8 cellular contexts compared by ENCODE assay signal in genomic region chr22:31676700-31677099, GRCh38. TPM values are rescaled to one million over a fixed set of nuclear protein-coding genes. Genes with fewer than 3 reads are reported as not detected.
DNase-seq lines count a peak whose midpoint lies in the region; TF ChIP-seq lines count a peak whose summit lies in the region.

No MANE protein-coding gene starts in this region.

- no peak for TF ChIP-seq CTCF in AG09319 (IDR thresholded peaks at IDR 0.05; ENCODE audit: low read depth, low read length)
- no peak for TF ChIP-seq CTCF in brain (conservative IDR thresholded peaks at IDR 0.05)

- peaks cover 14% of the 10 kb centered on the region for H3K4me1 Mint-ChIP-seq in brain

- H3K4me3 Mint-ChIP-seq in brain: peak overlapping the region; percentile 68 to 87 (median 86)

- H3K9me3 ChIP-seq in iPS DF 6.9 (ENCODE audit: control insufficient read depth, insufficient read depth, low read length) (no peaks in the 10 kb centered on the region), skeletal muscle satellite cell (replicated peaks; ENCODE audit: low read length) (no peaks in the 10 kb centered on the region), SJCRH30 (replicated peaks) (no peaks in the 10 kb centered on the region)

- H3K4me1 ChIP-seq in iPS DF 6.9 (ENCODE audit: control insufficient read depth, insufficient read depth, low read length): no peaks in the 10 kb centered on the region
- H3K4me1 ChIP-seq in skeletal muscle satellite cell (ENCODE audit: control insufficient read depth, insufficient read depth, low read length): peaks cover 26% of the 10 kb centered on the region
- H3K4me1 ChIP-seq in SJCRH30: peaks cover 23% of the 10 kb centered on the region

- peak; percentile 54 for DNase-seq in AG09319 (ENCODE audit: extremely low read depth, low read depth)
- peak; percentile 87 for DNase-seq in GM19240 (ENCODE audit: insufficient read length, low spot score)
- peak; percentile 72 for DNase-seq in HPDE6-E6E7 (ENCODE audit: extremely low spot score)
- peak; percentile 85 for DNase-seq in T-helper 9 cell
- peak; percentile 71 for DNase-seq in iPS DF 6.9 (ENCODE audit: low read depth, low spot score)
- no peak for DNase-seq in SJCRH30

- H3K9ac ChIP-seq in skeletal muscle satellite cell (ENCODE audit: low read depth, low read length): peak overlapping the region; percentile 62

- no peaks in the 10 kb centered on the region for H3K27me3 Mint-ChIP-seq in brain

- H3K36me3 ChIP-seq in iPS DF 6.9 (ENCODE audit: control insufficient read depth, insufficient read depth, low read length) (no peaks in the 10 kb centered on the region), skeletal muscle satellite cell (ENCODE audit: insufficient read depth, low read length) (no peaks in the 10 kb centered on the region), SJCRH30 (no peaks in the 10 kb centered on the region)

- peak overlapping the region; percentile 88 for H3K4me2 ChIP-seq in skeletal muscle satellite cell (ENCODE audit: low read length)

- H3K4me3 ChIP-seq in iPS DF 6.9 (ENCODE audit: low read length): peak overlapping the region; percentile 12; the same call in 1 of the 2 replicates
- H3K4me3 ChIP-seq in skeletal muscle satellite cell (ENCODE audit: low read length): peak overlapping the region; percentile 63
- H3K4me3 ChIP-seq in SJCRH30: no peak overlapping the region

- no peaks in the 10 kb centered on the region for H3K36me3 Mint-ChIP-seq in brain

- H3K27ac Mint-ChIP-seq in brain: peak overlapping the region in 2 of 5 experiments; percentile 69 to 75

- no peak overlapping the region for H3K27ac ChIP-seq in iPS DF 6.9 (ENCODE audit: low read length)
- no peak overlapping the region for H3K27ac ChIP-seq in SJCRH30

- no CpG with 5 or more reads among the region's 25 CpGs for WGBS in iPS DF 6.9 (ENCODE audit: insufficient coverage, insufficient read length)

- no peaks in the 10 kb centered on the region for H3K9me3 Mint-ChIP-seq in brain

- H3K27me3 ChIP-seq in iPS DF 6.9 (ENCODE audit: control insufficient read depth, insufficient read depth, low read length) (no peaks in the 10 kb centered on the region), skeletal muscle satellite cell (ENCODE audit: control insufficient read depth, insufficient read depth, low read length) (no peaks in the 10 kb centered on the region), SJCRH30 (no peaks in the 10 kb centered on the region)

RNA-seq across cellular contexts. Expression of gene PISD, which starts 14.7 kb away (rescaled TPM):
- 43.0 TPM for polyA plus RNA-seq in brain (ENCODE audit: insufficient read depth, low read depth, low replicate concordance)
- 28.4 and 44.6 TPM in 2 replicates for total RNA-seq in skeletal muscle satellite cell (2012; rRNA removed)
- 18.6 and 20.1 TPM in 2 replicates for total RNA-seq in SJCRH30 (2014; rRNA removed; shearing (Covaris generic))

Comparison
In these comparisons a context has a peak if more than half of its experiments do, and no peak if none do; other contexts are left out.
1. DNase-seq: peak in AG09319 (single experiment), GM19240 (single experiment), HPDE6-E6E7 (single experiment), T-helper 9 cell (single experiment) and iPS DF 6.9 (single experiment); none in SJCRH30 (0 of 2).